Comparison of ENCODE assay signal across 36 cellular contexts in genomic region chr5:99116526-99116925, GRCh38.
"Had no signal": no experiment of that assay in that cellular context is flagged by ENCODE, and none has a peak within 500 bp of the region (broad histone marks: within the 10 kb centered on the region; RNA-seq: fewer than 3 reads in every experiment).

No MANE protein-coding gene starts in this region.

- H3K27me3 ChIP-seq: MG63 had no signal

- DNase-seq: Kasumi-1, MG63, MM.1S, MV-4-11, NCI-H1048, NCI-H1092, NCI-H1092 treated with DMSO at 0.1 percent for 48 hours, NCI-H1105, NCI-H1105 treated with DMSO at 0.1 percent for 48 hours, NCI-H1417, NCI-H1417 treated with DMSO at 0.1 percent for 48 hours, NCI-H1436, NCI-H1436 treated with DMSO at 0.1 percent for 48 hours, NCI-H146, NCI-H1694, NCI-H1694 treated with DMSO at 0.1 percent for 48 hours, NCI-H187, NCI-H187 treated with DMSO at 0.1 percent for 48 hours, NCI-H1930, NCI-H2029, NCI-H2029 treated with DMSO at 0.1 percent for 48 hours, NCI-H2081, NCI-H2081 treated with DMSO at 0.1 percent for 48 hours, NCI-H2107, NCI-H2171, NCI-H2171 treated with DMSO at 0.1 percent for 48 hours, NCI-H2227 treated with DMSO at 0.1 percent for 48 hours, NCI-H226, NCI-H345, NCI-H446, NCI-H446 treated with DMSO at 0.1 percent for 48 hours, NCI-H510A, NCI-H510A treated with DMSO at 0.1 percent for 48 hours, NCI-H524, NCI-H524 treated with DMSO at 0.1 percent for 48 hours, NCI-H526 had no signal

- H3K36me3 ChIP-seq: MG63 had no signal

- H3K4me3 ChIP-seq: MG63 had no signal

- H3K9me3 ChIP-seq: MG63 had no signal
